33 cellular contexts compared by ENCODE assay signal in genomic region chr19:55543567-55543966, GRCh38. TPM values are rescaled to one million over a fixed set of nuclear protein-coding genes. Genes with fewer than 3 reads are reported as not detected.
"Had no signal": no experiment of that assay in that cellular context is flagged by ENCODE, and none has a peak within 500 bp of the region (broad histone marks: within the 10 kb centered on the region; RNA-seq: fewer than 3 reads in every experiment).

No MANE protein-coding gene starts in this region.

- H3K27ac ChIP-seq: brain microvascular endothelial cell, coronary artery, esophagus squamous epithelium, gastroesophageal sphincter, WERI-Rb-1 had no signal

- H3K36me3 ChIP-seq: brain microvascular endothelial cell, esophagus squamous epithelium, gastroesophageal sphincter, WERI-Rb-1 had no signal

- H3K4me3 ChIP-seq: coronary artery, esophagus squamous epithelium, gastroesophageal sphincter had no signal

- H3K9me3 ChIP-seq: esophagus squamous epithelium, gastroesophageal sphincter had no signal

- ATAC-seq: activated CD4-positive, CD25-positive, alpha-beta regulatory T cell treated with anti-CD3 and anti-CD28 coated beads, Interleukin-2, amount 50 U/mL, for 24 hours; activated CD8-positive, alpha-beta T cell treated with anti-CD3 and anti-CD28 coated beads for 36 hours; activated T-cell treated with anti-CD3 and anti-CD28 coated beads, Interleukin-2, amount 50 U/mL, for 4 hours; activated T-helper 17 cell treated with anti-CD3 and anti-CD28 coated beads, Interleukin-2, amount 50 U/mL, for 72 hours; effector memory CD8-positive, alpha-beta T cell; gastroesophageal sphincter; T-helper 17 cell had no signal

- H3K27me3 ChIP-seq: brain microvascular endothelial cell had no signal

- DNase-seq: activated B cell treated with CpG ODN at 0.5 μM for 24 hours; activated CD4-positive, alpha-beta T cell treated with anti-CD3 and anti-CD28 coated beads for 48 hours; activated CD4-positive, alpha-beta T cell treated with anti-CD3 and anti-CD28 coated beads, Interleukin-2, amount 50 U/mL, for 1 hour; activated CD4-positive, alpha-beta T cell treated with anti-CD3 and anti-CD28 coated beads, Interleukin-2, amount 50 U/mL, for 48 hours; activated CD8-positive, alpha-beta memory T cell treated with anti-CD3 and anti-CD28 coated beads for 24 hours; activated CD8-positive, alpha-beta T cell treated with anti-CD3 and anti-CD28 coated beads for 36 hours; activated effector memory CD4-positive, alpha-beta T cell treated with Interleukin-2 at 50 U/mL for 16 hours; activated gamma-delta T cell treated with Interleukin-2 at 50 U/mL for 16 hours; activated naive CD4-positive, alpha-beta T cell treated with anti-CD3 and anti-CD28 coated beads, Interleukin-2, amount 50 U/mL, for 16 hours; activated naive CD4-positive, alpha-beta T cell treated with Interleukin-2 at 50 U/mL for 16 hours; activated T-cell treated with anti-CD3 and anti-CD28 coated beads, Interleukin-2, amount 50 U/mL, for 4 hours; amniotic stem cell; anterior cingulate cortex; brain microvascular endothelial cell; dermis blood vessel endothelial cell; effector CD4-positive, alpha-beta T cell; effector memory CD8-positive, alpha-beta T cell; erythroblast; esophagus squamous epithelium; foreskin melanocyte; T-helper 1 cell; T-helper 17 cell; T1000; WERI-Rb-1 had no signal

RNA-seq across cellular contexts. Expression of gene SBK3, which starts 1.8 kb away (rescaled TPM):
- total RNA-seq: activated B cell treated with CpG ODN at 0.5 μM for 24 hours; activated CD8-positive, alpha-beta T cell treated with anti-CD3 and anti-CD28 coated beads for 36 hours; activated T-cell treated with anti-CD3 and anti-CD28 coated beads, Interleukin-2, amount 50 U/mL, for 4 hours; activated T-helper 17 cell treated with anti-CD3 and anti-CD28 coated beads, Interleukin-2, amount 50 U/mL, for 72 hours; bronchial epithelial cell; cerebellum; T-helper 17 cell had no signal
- polyA plus RNA-seq: fibroblast of lung had no signal

RNA-seq across cellular contexts. Expression of gene SBK2, which starts 6.6 kb away (rescaled TPM):
- total RNA-seq: activated B cell treated with CpG ODN at 0.5 μM for 24 hours; activated CD8-positive, alpha-beta T cell treated with anti-CD3 and anti-CD28 coated beads for 36 hours; activated T-cell treated with anti-CD3 and anti-CD28 coated beads, Interleukin-2, amount 50 U/mL, for 4 hours; activated T-helper 17 cell treated with anti-CD3 and anti-CD28 coated beads, Interleukin-2, amount 50 U/mL, for 72 hours; bronchial epithelial cell; cerebellum; dermis blood vessel endothelial cell; esophagus squamous epithelium; fibroblast of lung; fibroblast of villous mesenchyme; gastroesophageal sphincter; glomerular endothelial cell; T-helper 17 cell had no signal
- polyA plus RNA-seq: fibroblast of lung had no signal
